ENCODE assay signal across 10 cellular contexts in genomic region chr2:241358470-241358869, GRCh38. TPM values are rescaled to one million over a fixed set of nuclear protein-coding genes. Genes with fewer than 3 reads are reported as not detected.
A peak's percentile ranks its signal among the peaks of the same experiment; 100 is the strongest.
DNase-seq lines count a peak whose midpoint lies in the region; ATAC-seq and TF ChIP-seq lines count a peak whose summit lies in the region.
"Had no signal": no experiment of that assay in that cellular context is flagged by ENCODE, and none has a peak within 500 bp of the region (broad histone marks: within the 10 kb centered on the region; RNA-seq: fewer than 3 reads in every experiment).

No MANE protein-coding gene starts in this region.

- no peak overlapping the region for H3K27ac ChIP-seq in BLaER1

- H3K9me3 ChIP-seq in BLaER1: no peaks in the 10 kb centered on the region

- H3K4me1 ChIP-seq in BLaER1: peaks cover 29% of the 10 kb centered on the region

- peaks cover 1% of the 10 kb centered on the region for H3K36me3 Mint-ChIP-seq in chondrocyte (ENCODE audit: low read depth)

- no peak for TF ChIP-seq CTCF in chondrocyte (IDR thresholded peaks at IDR 0.05)

- peaks cover 18% of the 10 kb centered on the region for H3K36me3 ChIP-seq in BLaER1

- H3K9ac ChIP-seq in BLaER1: no peak overlapping the region

- peak overlapping the region; percentile 95 for H3K4me2 ChIP-seq in BLaER1

- DNase-seq in MV-4-11 (lab: John Stamatoyannopoulos, UW) (peak; percentile 90), foreskin melanocyte (peak; percentile 85), NCI-H2107 treated with DMSO at 0.1 percent for 48 hours (lab: John Stamatoyannopoulos, UW; ENCODE audit: unreplicated experiment) (no peak), GDM1 (lab: John Stamatoyannopoulos, UW) (no peak), chondrocyte (ENCODE audit: low spot score) (no peak)
- no peak for DNase-seq in effector CD4-positive, alpha-beta T cell
- DNase-seq: activated naive CD4-positive, alpha-beta T cell treated with anti-CD3 and anti-CD28 coated beads for 36 hours; stimulated activated CD4-positive, alpha-beta T cell treated with anti-CD3 and anti-CD28 coated beads, Interleukin-2, amount 100 ng/mL, for 48 hours had no signal

- no peak overlapping the region for H3K4me3 Mint-ChIP-seq in chondrocyte (ENCODE audit: unreplicated experiment)
- H3K4me3 Mint-ChIP-seq: activated naive CD4-positive, alpha-beta T cell treated with anti-CD3 and anti-CD28 coated beads for 36 hours had no signal

- H3K4me3 ChIP-seq in BLaER1: no peak overlapping the region

- H3K9me3 Mint-ChIP-seq in chondrocyte (ENCODE audit: low read depth): no peaks in the 10 kb centered on the region
- H3K9me3 Mint-ChIP-seq: activated naive CD4-positive, alpha-beta T cell treated with anti-CD3 and anti-CD28 coated beads for 36 hours had no signal

- H3K27me3 Mint-ChIP-seq in chondrocyte (ENCODE audit: low read depth): no peaks in the 10 kb centered on the region

- peaks cover 90% of the 10 kb centered on the region for H4K20me1 ChIP-seq in BLaER1

- peak; percentile 43 for ATAC-seq in GM19351 (IDR thresholded peaks at IDR 0.05; ENCODE audit: unreplicated experiment)

- no peaks in the 10 kb centered on the region for H3K27me3 ChIP-seq in BLaER1

- no peak overlapping the region for H3K27ac Mint-ChIP-seq in chondrocyte (ENCODE audit: unreplicated experiment)
- H3K27ac Mint-ChIP-seq: activated naive CD4-positive, alpha-beta T cell treated with anti-CD3 and anti-CD28 coated beads for 36 hours had no signal

- H3K4me1 Mint-ChIP-seq in chondrocyte (ENCODE audit: low read depth): peaks cover 53% of the 10 kb centered on the region

RNA-seq across cellular contexts. Expression of gene FARP2, which starts 2.4 kb away (rescaled TPM):
- 54.0 to 57.1 TPM (median 56.0 TPM) in 3 replicates for total RNA-seq in chondrocyte

RNA-seq across cellular contexts. Expression of gene SEPTIN2, which starts 42.7 kb away (rescaled TPM):
- 447 to 542 TPM (median 465 TPM) in 3 replicates for total RNA-seq in chondrocyte

RNA-seq across cellular contexts. Expression of gene HDLBP, which starts 43.0 kb away (rescaled TPM):
- total RNA-seq in chondrocyte: 979 to 1,131 TPM (median 989 TPM) in 3 replicates

Comparison
In these comparisons a context has a peak if more than half of its experiments do, and no peak if none do; other contexts are left out.
1. DNase-seq: peak in MV-4-11 (single experiment) and foreskin melanocyte (single experiment); none in effector CD4-positive, alpha-beta T cell (single experiment), NCI-H2107 treated with DMSO at 0.1 percent for 48 hours (single experiment), GDM1 (single experiment) and chondrocyte (single experiment).